In genomic region chr1:173581384-173582078, GRCh38 we compare ENCODE assay signal across 24 cellular contexts. TPM values are rescaled to one million over a fixed set of nuclear protein-coding genes. Genes with fewer than 3 reads are reported as not detected.
DNase-seq lines count a peak whose midpoint lies in the region; ATAC-seq, FAIRE-seq and TF ChIP-seq lines count a peak whose summit lies in the region.
"Had no signal": no experiment of that assay in that cellular context is flagged by ENCODE, and none has a peak within 500 bp of the region (broad histone marks: within the 10 kb centered on the region; RNA-seq: fewer than 3 reads in every experiment).

No MANE protein-coding gene starts in this region.

- no peaks in the 10 kb centered on the region for H3K27me3 Mint-ChIP-seq in activated CD8-positive, alpha-beta memory T cell treated with anti-CD3 and anti-CD28 coated beads, Interleukin-2, amount 10 ng/mL, durations not matched to agents 7 days and 5 days

- H3K9me3 ChIP-seq in K562 (replicated peaks; ENCODE audit: control insufficient read depth, insufficient read depth, low read depth, low read length), result no peaks in the 10 kb centered on the region

- in situ Hi-C loops in K562 (cut with MboI), result no loop called here

- TF ChIP-seq CTCF in K562 (IDR thresholded peaks at IDR 0.05 in 2 of 3, conservative IDR thresholded peaks at IDR 0.05 in 1 of 3; ENCODE audit: insufficient read depth in 2 of 3, low read depth in 1 of 3, low read length in 3 of 3), result no peak

- no peak overlapping the region for H3K4me2 ChIP-seq in K562 (ENCODE audit: insufficient read depth, low read length)

- DNase-seq in activated CD8-positive, alpha-beta memory T cell treated with anti-CD3 and anti-CD28 coated beads, Interleukin-2, amount 10 ng/mL, durations not matched to agents 7 days and 5 days, result no peak
- no peak for DNase-seq in activated CD8-positive, alpha-beta memory T cell treated with anti-CD3 and anti-CD28 coated beads, Interleukin-2, amount 50 U/mL, for 4 hours
- DNase-seq in GM12892 (ENCODE audit: insufficient read length) (no peak), K562 (ENCODE audit: extremely low read depth in 1 of 4, low spot score in 3 of 4) (no peak), NCI-H2227 (lab: John Stamatoyannopoulos, UW; ENCODE audit: unreplicated experiment) (no peak), NCI-H446 treated with DMSO at 0.1 percent for 48 hours (lab: John Stamatoyannopoulos, UW) (no peak), NCI-H1105 (lab: John Stamatoyannopoulos, UW) (no peak)
- DNase-seq: CD4-positive, CD25-positive, alpha-beta regulatory T cell; EL; H7; IMR-90; Karpas-422; MV-4-11; NCI-H1694; NCI-H2081 treated with DMSO at 0.1 percent for 48 hours; NCI-H2171 treated with DMSO at 0.1 percent for 48 hours; NCI-H446; NCI-H526 treated with DMSO at 0.1 percent for 48 hours had no signal

- no peak overlapping the region for H3K4me3 Mint-ChIP-seq in activated CD8-positive, alpha-beta memory T cell treated with anti-CD3 and anti-CD28 coated beads, Interleukin-2, amount 10 ng/mL, durations not matched to agents 7 days and 5 days
- H3K4me3 Mint-ChIP-seq: CD4-positive, CD25-positive, alpha-beta regulatory T cell had no signal

- H3K9me3 Mint-ChIP-seq in activated CD8-positive, alpha-beta memory T cell treated with anti-CD3 and anti-CD28 coated beads, Interleukin-2, amount 10 ng/mL, durations not matched to agents 7 days and 5 days (ENCODE audit: low read depth), result no peaks in the 10 kb centered on the region

- H3K36me3 ChIP-seq in K562 (ENCODE audit: control insufficient read depth, insufficient read depth, low read length), result no peaks in the 10 kb centered on the region

- H3K27me3 ChIP-seq in K562 (ENCODE audit: control insufficient read depth in 2 of 2, insufficient read depth in 2 of 2, low read length in 2 of 2), result peaks cover 5 to 12% of the 10 kb centered on the region in 2 experiments; a peak in 3 of 5 replicates

- peaks cover 24% of the 10 kb centered on the region for H3K4me1 Mint-ChIP-seq in activated CD8-positive, alpha-beta memory T cell treated with anti-CD3 and anti-CD28 coated beads, Interleukin-2, amount 10 ng/mL, durations not matched to agents 7 days and 5 days
- H3K4me1 Mint-ChIP-seq: CD4-positive, CD25-positive, alpha-beta regulatory T cell had no signal

- H3K36me3 Mint-ChIP-seq in activated CD8-positive, alpha-beta memory T cell treated with anti-CD3 and anti-CD28 coated beads, Interleukin-2, amount 10 ng/mL, durations not matched to agents 7 days and 5 days, result no peaks in the 10 kb centered on the region
- H3K36me3 Mint-ChIP-seq: CD4-positive, CD25-positive, alpha-beta regulatory T cell had no signal

- no peak for TF ChIP-seq POLR2A in GM12892 (IDR thresholded peaks at IDR 0.05; ENCODE audit: low read depth, low read length)
- no peak for TF ChIP-seq POLR2A in K562 (conservative IDR thresholded peaks at IDR 0.05)

- H2AFZ ChIP-seq in K562 (ENCODE audit: low read depth, low read length), result no peak overlapping the region

- no peak overlapping the region for H3K27ac ChIP-seq in K562 (ENCODE audit: extremely low read depth, low read depth, low read length)

- TF ChIP-seq EP300 in K562 (IDR thresholded peaks at IDR 0.05; ENCODE audit: low read length), result no peak

- POLR2A ChIA-PET in K562 (lab: Yijun Ruan, JAX), result interaction anchor here (0.9 to 1.5 kb wide), 2 partner anchors 8 to 11 kb away, joined by 3 to 5 read pairs; no protein-coding TSS in a partner anchor

- FAIRE-seq in GM12892 (lab: Jason Lieb, UNC), result peak; percentile 9
- no peak for FAIRE-seq in K562 (lab: Jason Lieb, UNC)

- ATAC-seq in activated CD8-positive, alpha-beta memory T cell treated with anti-CD3 and anti-CD28 coated beads, Interleukin-2, amount 10 ng/mL, durations not matched to agents 7 days and 5 days, result peak; percentile 55
- ATAC-seq in HG03045 (IDR thresholded peaks at IDR 0.05; ENCODE audit: unreplicated experiment) (peak; percentile 70), K562 (no peak)
- ATAC-seq: Right ventricle myocardium inferior had no signal

- CTCF ChIA-PET in activated CD8-positive, alpha-beta memory T cell treated with anti-CD3 and anti-CD28 coated beads, Interleukin-2, amount 10 ng/mL, durations not matched to agents 7 days and 5 days (lab: Charles Lee), result no interaction called here
- CTCF ChIA-PET in K562 (lab: Yijun Ruan, JAX; ENCODE audit: low intra/inter-chr PET ratio), result no interaction called here

- TF ChIP-seq RAD21 in K562 (CRISPR knock-in tag; conservative IDR thresholded peaks at IDR 0.05 in 1 of 2, IDR thresholded peaks at IDR 0.05 in 1 of 2), result no peak

- no peak overlapping the region for H3K4me3 ChIP-seq in K562

- no peak overlapping the region for H3K9ac ChIP-seq in K562 (ENCODE audit: insufficient read depth in 1 of 2, low read depth in 2 of 2, low read length in 2 of 2)

- H3K4me1 ChIP-seq in K562 (replicated peaks in 1 of 2; ENCODE audit: control insufficient read depth in 2 of 2, insufficient read depth in 2 of 2, low read length in 2 of 2), result no peaks in the 10 kb centered on the region

- H4K20me1 ChIP-seq in K562 (replicated peaks; ENCODE audit: control insufficient read depth, insufficient read depth, low read length), result no peaks in the 10 kb centered on the region

- BruUV-seq in K562 (replicated peaks; lab: Mats Ljungman, UMichigan), result no TSS peak

- no peaks in the 10 kb centered on the region for H3K79me2 ChIP-seq in K562 (ENCODE audit: control insufficient read depth, insufficient read depth, low read length)

- H3K9me1 ChIP-seq in K562 (ENCODE audit: control insufficient read depth, insufficient read depth, low read length), result no peaks in the 10 kb centered on the region

- intact Hi-C loops in K562 (cut with micrococcal nuclease), result no loop called here

- WGBS in K562 (ENCODE audit: insufficient coverage, low coverage, missing lambda C conversion rate), result 4% methylated on average over 1 of the region's 1 CpG

- no peak overlapping the region for H3K27ac Mint-ChIP-seq in activated CD8-positive, alpha-beta memory T cell treated with anti-CD3 and anti-CD28 coated beads, Interleukin-2, amount 10 ng/mL, durations not matched to agents 7 days and 5 days

TF ChIP-seq in K562, 482 proteins besides CTCF, POLR2A, EP300 and RAD21 (continues in another document):
- TF ChIP-seq NELFE (IDR thresholded peaks at IDR 0.05; ENCODE audit: insufficient read depth, insufficient read length) (no peak), HNRNPLL (IDR thresholded peaks at IDR 0.05; ENCODE audit: low read depth, low read length, poor library complexity, severe bottlenecking) (no peak), C11orf30 (IDR thresholded peaks at IDR 0.05; ENCODE audit: low read depth) (peak; percentile 52), ZFPM2 (CRISPR knock-in tag; IDR thresholded peaks at IDR 0.05) (no peak), ZNF175 (CRISPR knock-in tag; IDR thresholded peaks at IDR 0.05; ENCODE audit: low read depth) (no peak), XRCC3 (IDR thresholded peaks at IDR 0.05) (no peak), KDM4B (IDR thresholded peaks at IDR 0.05; ENCODE audit: borderline replicate concordance in 2 of 2, low read depth in 1 of 2) (no peak), MAFG (tag; conservative IDR thresholded peaks at IDR 0.05) (peak; percentile 40; the same call in 1 of the 2 replicates), CHD1 (IDR thresholded peaks at IDR 0.05; ENCODE audit: low read length) (no peak)

RNA-seq across cellular contexts. Expression of gene SLC9C2, which starts 21.3 kb away (rescaled TPM):
- total RNA-seq in activated CD8-positive, alpha-beta memory T cell treated with anti-CD3 and anti-CD28 coated beads, Interleukin-2, amount 10 ng/mL, durations not matched to agents 7 days and 5 days, result not detected
- not detected for polyA plus RNA-seq in GM12892 (2012; ENCODE audit: missing spikeins)
- total RNA-seq in K562 (2011; cell fraction: chromatin; rRNA removed; ENCODE audit: low replicate concordance), result not detected in 2 replicates
- total RNA-seq in K562 (2011; cell fraction: nucleolus; rRNA removed), result not detected in 2 replicates
- total RNA-seq in K562 (2011; cell fraction: nucleoplasm; rRNA removed), result not detected in 2 replicates
- total RNA-seq in K562 (2014; rRNA removed), result 0.37 TPM in 1 of 2 replicates, not detected in the other
- 0.11 and 0.29 TPM in 2 replicates for total RNA-seq in K562 (2014; rRNA removed; fragmentation: Illumina TruSeq; extraction: Trizol)
- 0.19 and 0.22 TPM in 2 replicates for total RNA-seq in K562 (2015; rRNA removed; fragmentation: Illumina TruSeq; extraction: Trizol)
- not detected in 2 replicates for total RNA-seq in K562 (2021)
- 0.07 TPM in 1 of 2 replicates, not detected in the other for polyA plus RNA-seq in K562 (2011; rRNA removed)
- polyA plus RNA-seq in K562 (2011; cell fraction: cytosol; rRNA removed), result 0.13 TPM in 1 of 2 replicates, not detected in the other
- polyA plus RNA-seq in K562 (2011; cell fraction: nucleus; rRNA removed), result 0.06 TPM in 1 of 2 replicates, not detected in the other
- polyA plus RNA-seq in K562 (2012), result 0.12 and 0.42 TPM in 2 replicates
- not detected in 2 replicates for polyA plus RNA-seq in K562 (2014; fragmentation: Illumina TruSeq; extraction: Trizol)
- polyA plus RNA-seq in K562 (2014; fragmentation: Nextera tagmentation; extraction: Ambion mirVana), result under 1 TPM; 0.13 to 0.18 TPM
- 0.05 TPM in 1 of 2 replicates, not detected in the other for polyA plus RNA-seq in K562 (2014; rRNA removed)
- 0.27 TPM in 1 of 2 replicates, not detected in the other for polyA minus RNA-seq in K562 (2011; rRNA and poly(A)+ RNA removed)
- not detected in 2 replicates for polyA minus RNA-seq in K562 (2011; cell fraction: cytosol; rRNA and poly(A)+ RNA removed)
- 1.6 TPM in 1 of 2 replicates, not detected in the other for polyA minus RNA-seq in K562 (2011; cell fraction: nucleus; rRNA and poly(A)+ RNA removed)
- total RNA-seq: A172; CD4-positive, CD25-positive, alpha-beta regulatory T cell; H7; IMR-90; M059J; SK-MEL-5 had no signal
- polyA plus RNA-seq: BJ; CD4-positive, CD25-positive, alpha-beta regulatory T cell; IMR-90 had no signal

RNA-seq across cellular contexts. Expression of gene TEX50, which starts 53.6 kb away (rescaled TPM):
- total RNA-seq in activated CD8-positive, alpha-beta memory T cell treated with anti-CD3 and anti-CD28 coated beads, Interleukin-2, amount 10 ng/mL, durations not matched to agents 7 days and 5 days, result not detected
- polyA plus RNA-seq in GM12892 (2012; ENCODE audit: missing spikeins), result not detected
- total RNA-seq in K562 (2011; cell fraction: chromatin; rRNA removed; ENCODE audit: low replicate concordance), result not detected in 2 replicates
- not detected in 2 replicates for total RNA-seq in K562 (2011; cell fraction: nucleolus; rRNA removed)
- total RNA-seq in K562 (2011; cell fraction: nucleoplasm; rRNA removed), result not detected in 2 replicates
- total RNA-seq in K562 (2014; rRNA removed), result not detected in 2 replicates
- not detected in 2 replicates for total RNA-seq in K562 (2014; rRNA removed; fragmentation: Illumina TruSeq; extraction: Trizol)
- not detected in 2 replicates for total RNA-seq in K562 (2015; rRNA removed; fragmentation: Illumina TruSeq; extraction: Trizol)
- not detected in 2 replicates for total RNA-seq in K562 (2021)
- not detected in 2 replicates for polyA plus RNA-seq in K562 (2011; rRNA removed)
- polyA plus RNA-seq in K562 (2011; cell fraction: cytosol; rRNA removed), result not detected in 2 replicates
- not detected in 2 replicates for polyA plus RNA-seq in K562 (2011; cell fraction: nucleus; rRNA removed)
- polyA plus RNA-seq in K562 (2012), result not detected in 2 replicates
- not detected in 2 replicates for polyA plus RNA-seq in K562 (2014; fragmentation: Illumina TruSeq; extraction: Trizol)
- polyA plus RNA-seq in K562 (2014; fragmentation: Nextera tagmentation; extraction: Ambion mirVana), result not detected
- not detected in 2 replicates for polyA plus RNA-seq in K562 (2014; rRNA removed)
- polyA minus RNA-seq in K562 (2011; rRNA and poly(A)+ RNA removed), result not detected in 2 replicates
- polyA minus RNA-seq in K562 (2011; cell fraction: cytosol; rRNA and poly(A)+ RNA removed), result not detected in 2 replicates
- not detected in 2 replicates for polyA minus RNA-seq in K562 (2011; cell fraction: nucleus; rRNA and poly(A)+ RNA removed)
- total RNA-seq: A172; CD4-positive, CD25-positive, alpha-beta regulatory T cell; H7; IMR-90; M059J; Right ventricle myocardium inferior; SK-MEL-5 had no signal
- polyA plus RNA-seq: BJ; CD4-positive, CD25-positive, alpha-beta regulatory T cell; IMR-90 had no signal
